Comparison of ENCODE assay signal across 16 cellular contexts in the genomic region with DNA sequence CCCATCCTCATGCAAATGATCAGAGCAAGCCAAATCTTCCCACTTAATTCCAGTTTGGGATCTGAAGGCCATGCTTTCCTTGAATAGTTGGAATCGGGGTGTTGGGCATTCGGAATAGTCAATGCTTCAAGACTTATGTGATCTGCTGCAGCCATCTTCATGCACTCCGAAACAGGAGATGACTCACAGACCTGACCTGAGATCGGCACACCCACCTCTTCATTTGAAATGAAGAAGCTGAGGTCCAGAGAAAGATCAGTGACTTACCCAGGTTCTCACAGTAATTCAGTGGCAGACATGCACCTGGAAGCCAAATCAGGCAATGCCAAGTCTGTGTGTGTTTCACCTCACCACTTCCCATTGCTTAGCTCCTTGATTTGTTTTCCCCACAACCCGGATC. TPM values are rescaled to one million over a fixed set of nuclear protein-coding genes. Genes with fewer than 3 reads are reported as not detected.
DNase-seq lines count a peak whose midpoint lies in the region; ATAC-seq and TF ChIP-seq lines count a peak whose summit lies in the region.
"Had no signal": no experiment of that assay in that cellular context is flagged by ENCODE, and none has a peak within 500 bp of the region (broad histone marks: within the 10 kb centered on the region; RNA-seq: fewer than 3 reads in every experiment).

No MANE protein-coding gene starts in this region.

- CTCF ChIA-PET in MCF 10A (lab: Yijun Ruan, JAX), result interaction anchor here (1.9 kb wide), 1 partner anchor 200 kb away, joined by 6 read pairs; no protein-coding TSS in a partner anchor
- CTCF ChIA-PET in Panc1 (lab: Charles Lee), result no interaction called here

- no peak overlapping the region for H4K91ac ChIP-seq in neuronal stem cell (ENCODE audit: low read depth, low read length, poor library complexity)

- H3K4me1 ChIP-seq in breast epithelium, result no peaks in the 10 kb centered on the region
- H3K4me1 ChIP-seq in Panc1 (ENCODE audit: control insufficient read depth, insufficient read depth, low read length), result peaks cover 34% of the 10 kb centered on the region
- peaks cover 2 to 4% of the 10 kb centered on the region in 2 donors for H3K4me1 ChIP-seq in neuronal stem cell (ENCODE audit: control insufficient read depth in 2 of 2, insufficient read depth in 1 of 2, low read depth in 1 of 2, low read length in 2 of 2)
- H3K4me1 ChIP-seq: BLaER1 had no signal

- TF ChIP-seq CTCF in MCF 10A (IDR thresholded peaks at IDR 0.05; ENCODE audit: unreplicated experiment) (no peak), breast epithelium (IDR thresholded peaks at IDR 0.05) (no peak), Panc1 (IDR thresholded peaks at IDR 0.05) (no peak), epithelial cell of esophagus (IDR thresholded peaks at IDR 0.05; ENCODE audit: insufficient read depth, low read depth, low read length, missing control alignments) (no peak)

- H3K27ac Mint-ChIP-seq in MCF 10A (ENCODE audit: low read depth, unreplicated experiment), result no peak overlapping the region
- H3K27ac Mint-ChIP-seq: CD14-positive monocyte; CD4-positive, alpha-beta memory T cell; H9 had no signal

- H3K4me1 Mint-ChIP-seq in MCF 10A (ENCODE audit: insufficient read depth, unreplicated experiment), result peaks cover 7% of the 10 kb centered on the region

- H2BK120ac ChIP-seq in neuronal stem cell (ENCODE audit: low read depth, low read length), result no peak overlapping the region

- in situ Hi-C loops in Panc1 (cut with HindIII; ENCODE audit: low pct_unique_long_range_greater_than_20kb, low sequenced_read_pairs), result no loop called here

- H2BK5ac ChIP-seq in neuronal stem cell (ENCODE audit: low read length), result no peak overlapping the region

- DNase-seq in MCF 10A (ENCODE audit: unreplicated experiment), result peak; percentile 9
- DNase-seq in breast epithelium (ENCODE audit: low spot score in 2 of 2), result no peak
- no peak for DNase-seq in Panc1 (ENCODE audit: low read depth, low spot score)
- DNase-seq in epithelial cell of esophagus (ENCODE audit: low read depth), result peak; percentile 20
- no peak for DNase-seq in NCI-H510A (lab: John Stamatoyannopoulos, UW)
- no peak for DNase-seq in NCI-H226
- no peak for DNase-seq in neuronal stem cell (ENCODE audit: low spot score)
- DNase-seq: 8988T; CD4-positive, alpha-beta memory T cell; DMS79 treated with DMSO at 0.1 percent for 48 hours; GF-D8; H9 had no signal

- no peak overlapping the region for H2AK5ac ChIP-seq in neuronal stem cell (ENCODE audit: low read depth, low read length)

- H3K27ac ChIP-seq in breast epithelium (no peak overlapping the region), Panc1 (ENCODE audit: low read length) (peak overlapping the region; percentile 48; the same call in 1 of the 2 replicates), neuronal stem cell (replicated peaks; ENCODE audit: low read length) (no peak overlapping the region)
- H3K27ac ChIP-seq: BLaER1 had no signal

- no peak overlapping the region for H2BK15ac ChIP-seq in neuronal stem cell (ENCODE audit: low read length)

- H3K4me3 ChIP-seq in breast epithelium (no peak overlapping the region), Panc1 (ENCODE audit: low read depth in 2 of 2, low read length in 2 of 2) (no peak overlapping the region), epithelial cell of esophagus (ENCODE audit: low read length) (no peak overlapping the region), neuronal stem cell (ENCODE audit: low read length in 2 of 2) (no peak overlapping the region)
- H3K4me3 ChIP-seq: BLaER1, GM12878 had no signal

- H3K36me3 Mint-ChIP-seq in MCF 10A (ENCODE audit: insufficient read depth, unreplicated experiment), result no peaks in the 10 kb centered on the region

- no peaks in the 10 kb centered on the region for H3K79me1 ChIP-seq in neuronal stem cell (ENCODE audit: low read depth, low read length)

- peaks cover 3 to 60% of the 10 kb centered on the region in 2 donors for H3K27me3 ChIP-seq in breast epithelium
- no peaks in the 10 kb centered on the region for H3K27me3 ChIP-seq in Panc1 (ENCODE audit: control insufficient read depth, insufficient read depth, low read length)
- H3K27me3 ChIP-seq in neuronal stem cell (ENCODE audit: control insufficient read depth in 3 of 3, insufficient read depth in 3 of 3, low read depth in 1 of 3, low read length in 3 of 3), result peaks cover 2 to 61% (median 34%) of the 10 kb centered on the region in 3 experiments

- intact Hi-C loops in MCF 10A (cut with micrococcal nuclease) (no loop called here), breast epithelium (cut with DNase I; ENCODE audit: low total_unique reads) (no loop called here), Panc1 (cut with micrococcal nuclease; ENCODE audit: unreplicated experiment) (no loop called here)

- no peak overlapping the region for H3K18ac ChIP-seq in neuronal stem cell (ENCODE audit: low read length)

- H3K27me3 Mint-ChIP-seq in MCF 10A (ENCODE audit: insufficient read depth, unreplicated experiment), result no peaks in the 10 kb centered on the region

- POLR2A ChIA-PET in MCF 10A (lab: Yijun Ruan, JAX) (no interaction called here), Panc1 (lab: Charles Lee) (interaction anchor here (0.7 kb wide), 1 partner anchor 166 kb away, joined by 5 read pairs; no protein-coding TSS in a partner anchor)

- no peak overlapping the region for H4K8ac ChIP-seq in neuronal stem cell (ENCODE audit: low read depth, low read length)

- BruUV-seq in MCF 10A (replicated peaks; lab: Mats Ljungman, UMichigan) (no TSS peak), Panc1 (replicated peaks; lab: Mats Ljungman, UMichigan) (no TSS peak)

- no peaks in the 10 kb centered on the region for H3K9me3 Mint-ChIP-seq in MCF 10A (ENCODE audit: unreplicated experiment)

- H3K4me2 ChIP-seq in neuronal stem cell (ENCODE audit: insufficient read depth, low read length, poor library complexity, severe bottlenecking), result no peak overlapping the region
- H3K4me2 ChIP-seq: BLaER1 had no signal

- TF ChIP-seq POLR2A in breast epithelium (IDR thresholded peaks at IDR 0.05), result no peak

- no peak overlapping the region for H3K9ac ChIP-seq in neuronal stem cell (ENCODE audit: low read depth, low read length, poor library complexity)
- H3K9ac ChIP-seq: BLaER1 had no signal

- H3K4me3 Mint-ChIP-seq in MCF 10A (ENCODE audit: unreplicated experiment), result no peak overlapping the region
- H3K4me3 Mint-ChIP-seq: CD4-positive, alpha-beta memory T cell; H9 had no signal

- H3K9me3 ChIP-seq in breast epithelium, result no peaks in the 10 kb centered on the region
- H3K9me3 ChIP-seq in Panc1 (ENCODE audit: control insufficient read depth, insufficient read depth, low read depth, low read length), result no peaks in the 10 kb centered on the region; the same call in 1 of the 2 replicates
- no peaks in the 10 kb centered on the region for H3K9me3 ChIP-seq in neuronal stem cell (replicated peaks in 1 of 2; ENCODE audit: control insufficient read depth in 2 of 2, insufficient read depth in 1 of 2, low read depth in 1 of 2, low read length in 2 of 2)

- no peak overlapping the region for H3K4ac ChIP-seq in neuronal stem cell (ENCODE audit: low read length)

- H3K36me3 ChIP-seq in breast epithelium, result no peaks in the 10 kb centered on the region
- no peaks in the 10 kb centered on the region for H3K36me3 ChIP-seq in Panc1 (ENCODE audit: control insufficient read depth, insufficient read depth, low read length)
- no peaks in the 10 kb centered on the region for H3K36me3 ChIP-seq in neuronal stem cell (replicated peaks in 1 of 2; ENCODE audit: control insufficient read depth in 2 of 2, insufficient read depth in 2 of 2, low read length in 2 of 2)
- H3K36me3 ChIP-seq: BLaER1 had no signal

- no peak overlapping the region for H2BK12ac ChIP-seq in neuronal stem cell (ENCODE audit: low read length)

- ATAC-seq in Panc1, result no peak
- ATAC-seq: GM12878, HepG2 had no signal

- no peak overlapping the region for H3K23ac ChIP-seq in neuronal stem cell (ENCODE audit: low read depth, low read length, poor library complexity)

- H3K14ac ChIP-seq in neuronal stem cell (ENCODE audit: low read length), result no peak overlapping the region

- WGBS in neuronal stem cell (ENCODE audit: extremely low coverage in 2 of 2, insufficient read length in 2 of 2, insufficient replicate concordance in 1 of 2), 2 donors, result no CpG with 5 or more reads among the region's 5 CpGs

- no peak overlapping the region for H2AFZ ChIP-seq in neuronal stem cell (ENCODE audit: low read length)

RNA-seq across cellular contexts. Expression of gene FOXD1, which starts 33.0 kb away (rescaled TPM):
- total RNA-seq in MCF 10A (2022) (46.4 and 50.9 TPM in 2 replicates), breast epithelium (under 1 TPM in 2 of 3 donors, not detected in 1; 0.29 to 0.32 TPM), Panc1 (2021; ENCODE audit: unreplicated experiment) (63.3 TPM)
- polyA plus RNA-seq in Panc1 (2012; ENCODE audit: insufficient read length), result 53.3 TPM
- polyA plus RNA-seq in neuronal stem cell (2013, experiment 1 of 2), result 0.07 TPM
- 0.06 TPM for polyA plus RNA-seq in neuronal stem cell (2013, experiment 2 of 2)
- total RNA-seq: CD4-positive, alpha-beta memory T cell; GM12878 had no signal
- polyA plus RNA-seq: CD14-positive monocyte, GM12878 had no signal

Comparison
In these comparisons a context has a peak if more than half of its experiments do, and no peak if none do; other contexts are left out.
1. DNase-seq: peak in MCF 10A (single experiment) and epithelial cell of esophagus (single experiment); none in breast epithelium (0 of 2), Panc1 (single experiment), NCI-H510A (single experiment), NCI-H226 (single experiment) and neuronal stem cell (single experiment).
2. RNA of gene FOXD1, which starts 33.0 kb away (total RNA-seq): 63.3 TPM in Panc1 (single experiment) and 46.4 to 50.9 TPM in MCF 10A; 0.29 to 0.32 TPM in breast epithelium; every median in the first group is over 10 times any median in the second.